ENCODE assay signal across 16 cellular contexts in the genomic region with DNA sequence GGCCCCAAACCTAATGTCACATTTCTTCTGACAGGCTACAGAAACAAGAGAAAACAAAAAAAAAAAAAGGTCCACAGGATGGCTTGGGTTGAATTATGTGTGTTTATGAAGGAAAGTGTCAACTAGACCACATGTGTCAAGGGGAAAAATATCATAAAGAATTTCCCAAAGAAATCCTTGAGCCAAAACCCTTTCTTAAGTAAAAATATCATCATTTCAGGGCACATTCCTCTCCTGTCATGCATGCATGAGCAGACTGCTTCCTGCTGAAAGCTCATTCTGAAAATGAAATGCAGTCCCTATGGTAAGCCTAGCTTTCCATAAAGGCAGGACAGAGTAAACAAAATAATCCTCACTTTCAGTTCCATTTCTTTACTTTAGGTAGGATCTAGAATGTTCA.
DNase-seq lines count a peak whose midpoint lies in the region; ATAC-seq and TF ChIP-seq lines count a peak whose summit lies in the region.
"Had no signal": no experiment of that assay in that cellular context is flagged by ENCODE, and none has a peak within 500 bp of the region (broad histone marks: within the 10 kb centered on the region; RNA-seq: fewer than 3 reads in every experiment).

No MANE protein-coding gene starts in this region.

- H3K4me2 ChIP-seq in BLaER1 = peak overlapping the region; percentile 33

- DNase-seq in NCI-H69 (lab: John Stamatoyannopoulos, UW) = peak; percentile 15
- DNase-seq in fibroblast of peridontal ligament (ENCODE audit: extremely low read depth) = peak; percentile 59
- DNase-seq in mucosa of descending colon = no peak
- DNase-seq in naive thymus-derived CD4-positive, alpha-beta T cell = no peak
- no peak for DNase-seq in CD1c-positive myeloid dendritic cell (ENCODE audit: extremely low spot score)
- no peak for DNase-seq in NCI-H1436 (lab: John Stamatoyannopoulos, UW)
- DNase-seq: activated CD8-positive, alpha-beta memory T cell treated with anti-CD3 and anti-CD28 coated beads, Interleukin-2, amount 50 U/mL, for 48 hours; activated naive CD4-positive, alpha-beta T cell treated with anti-CD3 and anti-CD28 coated beads, Interleukin-2, amount 50 U/mL, for 16 hours; DMS79; NCI-H2081; occipital lobe; RPMI8226; spleen had no signal

- H3K36me3 Mint-ChIP-seq in naive thymus-derived CD4-positive, alpha-beta T cell = no peaks in the 10 kb centered on the region

- H3K27me3 ChIP-seq in BLaER1 = no peaks in the 10 kb centered on the region
- no peaks in the 10 kb centered on the region for H3K27me3 ChIP-seq in naive thymus-derived CD4-positive, alpha-beta T cell (ENCODE audit: control insufficient read depth in 2 of 2, insufficient read depth in 2 of 2, low read length in 2 of 2)
- H3K27me3 ChIP-seq: spleen had no signal

- POLR2A ChIA-PET in naive thymus-derived CD4-positive, alpha-beta T cell (lab: Charles Lee) = no interaction called here

- ATAC-seq in mucosa of descending colon (peak; percentile 37), HG03460 (IDR thresholded peaks at IDR 0.05; ENCODE audit: unreplicated experiment) (no peak)
- no peak for ATAC-seq in naive thymus-derived CD4-positive, alpha-beta T cell

- H3K4me1 ChIP-seq in BLaER1 = peaks cover 15% of the 10 kb centered on the region
- H3K4me1 ChIP-seq in mucosa of descending colon (ENCODE audit: low read depth) = no peaks in the 10 kb centered on the region
- H3K4me1 ChIP-seq in naive thymus-derived CD4-positive, alpha-beta T cell (ENCODE audit: control insufficient read depth in 2 of 2, insufficient read depth in 2 of 2, low read length in 2 of 2) = no peaks in the 10 kb centered on the region
- H3K4me1 ChIP-seq: spleen had no signal

- intact Hi-C loops in mucosa of descending colon (cut with DNase I, micrococcal nuclease) = no loop called here
- intact Hi-C loops in naive thymus-derived CD4-positive, alpha-beta T cell (cut with micrococcal nuclease) = no loop called here

- H3K9me3 ChIP-seq in BLaER1 (no peaks in the 10 kb centered on the region), mucosa of descending colon (no peaks in the 10 kb centered on the region)
- H3K9me3 ChIP-seq in naive thymus-derived CD4-positive, alpha-beta T cell (ENCODE audit: control insufficient read depth in 2 of 3, low read length in 3 of 3) = no peaks in the 10 kb centered on the region
- H3K9me3 ChIP-seq: spleen had no signal

- H3K27me3 Mint-ChIP-seq in naive thymus-derived CD4-positive, alpha-beta T cell = peaks cover 0 to 31% (median 11%) of the 10 kb centered on the region in 5 donors

- no peak overlapping the region for H3K9ac ChIP-seq in BLaER1

- no peak overlapping the region for H3K4me3 Mint-ChIP-seq in naive thymus-derived CD4-positive, alpha-beta T cell
- H3K4me3 Mint-ChIP-seq: stimulated activated naive CD8-positive, alpha-beta T cell treated with anti-CD3 and anti-CD28 coated beads, Interleukin-15, Interleukin-2, amounts not matched to agents 100 ng/mL and 50 ng/mL, for 24 hours had no signal

- no peak overlapping the region for H3K27ac Mint-ChIP-seq in naive thymus-derived CD4-positive, alpha-beta T cell
- H3K27ac Mint-ChIP-seq: stimulated activated naive CD8-positive, alpha-beta T cell treated with anti-CD3 and anti-CD28 coated beads, Interleukin-15, Interleukin-2, amounts not matched to agents 100 ng/mL and 50 ng/mL, for 24 hours had no signal

- CTCF ChIA-PET in naive thymus-derived CD4-positive, alpha-beta T cell (lab: Charles Lee) = no interaction called here

- H3K9me3 Mint-ChIP-seq in naive thymus-derived CD4-positive, alpha-beta T cell = no peaks in the 10 kb centered on the region
- H3K9me3 Mint-ChIP-seq: stimulated activated naive CD8-positive, alpha-beta T cell treated with anti-CD3 and anti-CD28 coated beads, Interleukin-15, Interleukin-2, amounts not matched to agents 100 ng/mL and 50 ng/mL, for 24 hours had no signal

- no peak for TF ChIP-seq CTCF in mucosa of descending colon (IDR thresholded peaks at IDR 0.05)

- H3K4me1 Mint-ChIP-seq in naive thymus-derived CD4-positive, alpha-beta T cell = peaks cover 0 to 1% (median 0%) of the 10 kb centered on the region in 7 donors

- no peaks in the 10 kb centered on the region for H4K20me1 ChIP-seq in BLaER1

- H3K36me3 ChIP-seq in BLaER1 (no peaks in the 10 kb centered on the region), mucosa of descending colon (ENCODE audit: low read depth) (no peaks in the 10 kb centered on the region)
- H3K36me3 ChIP-seq in naive thymus-derived CD4-positive, alpha-beta T cell (ENCODE audit: control insufficient read depth in 2 of 3, insufficient read depth in 3 of 3, low read length in 3 of 3) = no peaks in the 10 kb centered on the region
- H3K36me3 ChIP-seq: spleen had no signal

- no peak overlapping the region for H3K27ac ChIP-seq in BLaER1
- H3K27ac ChIP-seq in naive thymus-derived CD4-positive, alpha-beta T cell (ENCODE audit: low read depth, low read length) = no peak overlapping the region
- H3K27ac ChIP-seq: spleen had no signal

- H3K4me3 ChIP-seq in BLaER1 = no peak overlapping the region
- no peak overlapping the region for H3K4me3 ChIP-seq in mucosa of descending colon
- no peak overlapping the region for H3K4me3 ChIP-seq in naive thymus-derived CD4-positive, alpha-beta T cell (ENCODE audit: low read length)
- H3K4me3 ChIP-seq: spleen had no signal

Comparison
In these comparisons a context has a peak if more than half of its experiments do, and no peak if none do; other contexts are left out.
1. DNase-seq: peak in NCI-H69 (single experiment) and fibroblast of peridontal ligament (single experiment); none in mucosa of descending colon (0 of 3), naive thymus-derived CD4-positive, alpha-beta T cell (0 of 9), CD1c-positive myeloid dendritic cell (single experiment) and NCI-H1436 (single experiment).